ENCODE assay signal across 11 cellular contexts in genomic region chr13:108266316-108266936, GRCh38. TPM values are rescaled to one million over a fixed set of nuclear protein-coding genes. Genes with fewer than 3 reads are reported as not detected.
DNase-seq lines count a peak whose midpoint lies in the region; ATAC-seq and TF ChIP-seq lines count a peak whose summit lies in the region.
"Had no signal": no experiment of that assay in that cellular context is flagged by ENCODE, and none has a peak within 500 bp of the region (broad histone marks: within the 10 kb centered on the region; RNA-seq: fewer than 3 reads in every experiment).

No MANE protein-coding gene starts in this region.

- H3K27me3 ChIP-seq in HL-60 (ENCODE audit: insufficient read depth, poor library complexity, severe bottlenecking) (no peaks in the 10 kb centered on the region), mononuclear cell (ENCODE audit: insufficient read depth, low read length) (no peaks in the 10 kb centered on the region)
- H3K27me3 ChIP-seq: tibial artery had no signal

- H3K36me3 Mint-ChIP-seq in WTC11: no peaks in the 10 kb centered on the region

- H3K4me1 ChIP-seq in mononuclear cell (ENCODE audit: insufficient read depth, low read length) (peaks cover 49% of the 10 kb centered on the region), mucosa of descending colon (ENCODE audit: low read depth) (no peaks in the 10 kb centered on the region)

- ATAC-seq in WTC11 (no peak), mucosa of descending colon (no peak), GM18858 (IDR thresholded peaks at IDR 0.05; ENCODE audit: unreplicated experiment) (no peak)

- H3K4me1 Mint-ChIP-seq in WTC11: peaks cover 11% of the 10 kb centered on the region

- CTCF ChIA-PET in WTC11 (lab: Charles Lee): no interaction called here

- no peaks in the 10 kb centered on the region for H3K9me3 Mint-ChIP-seq in WTC11

- intact Hi-C loops in mucosa of descending colon (cut with DNase I, micrococcal nuclease): no loop called here

- POLR2A ChIA-PET in WTC11 (lab: Charles Lee): no interaction called here

- H3K27ac Mint-ChIP-seq in WTC11: 0 out of 2 replicates have a peak overlapping the region, but pooled peaks have one; percentile 26
- H3K27ac Mint-ChIP-seq: progenitor cell of endocrine pancreas had no signal

- no peaks in the 10 kb centered on the region for H3K36me3 ChIP-seq in mucosa of descending colon (ENCODE audit: low read depth)

- H3K9me3 ChIP-seq in mononuclear cell (ENCODE audit: low read depth, low read length): no peaks in the 10 kb centered on the region
- H3K9me3 ChIP-seq in mucosa of descending colon: no peaks in the 10 kb centered on the region
- H3K9me3 ChIP-seq: tibial artery had no signal

- DNase-seq in SIG-M5 treated with dmso at 0.1 percent for 504 hours (lab: John Stamatoyannopoulos, UW; ENCODE audit: unreplicated experiment) (peak; percentile 39), SIG-M5 (lab: John Stamatoyannopoulos, UW) (no peak), HL-60 (ENCODE audit: low read depth in 1 of 2, low spot score in 1 of 2) (peak in 1 of 2 experiments; percentile 61), WTC11 (ENCODE audit: low spot score) (no peak), T-helper 9 cell (no peak), mucosa of descending colon (no peak)
- DNase-seq: caudate nucleus, tibial artery had no signal

- no peaks in the 10 kb centered on the region for H3K27me3 Mint-ChIP-seq in WTC11 (ENCODE audit: low read depth)
- H3K27me3 Mint-ChIP-seq: progenitor cell of endocrine pancreas had no signal

- H3K27ac ChIP-seq in HL-60 (replicated peaks): peak overlapping the region; percentile 87
- H3K27ac ChIP-seq: tibial artery had no signal

- TF ChIP-seq CTCF in HL-60 (IDR thresholded peaks at IDR 0.05; ENCODE audit: insufficient read depth, low read length) (no peak), WTC11 (IDR thresholded peaks at IDR 0.05) (no peak), mucosa of descending colon (IDR thresholded peaks at IDR 0.05) (no peak)

- H3K4me3 ChIP-seq in HL-60 (replicated peaks; ENCODE audit: insufficient read depth, low read length): no peak overlapping the region
- peak overlapping the region; percentile 21 for H3K4me3 ChIP-seq in mononuclear cell (ENCODE audit: low read length)
- H3K4me3 ChIP-seq in mucosa of descending colon: no peak overlapping the region
- H3K4me3 ChIP-seq: tibial artery had no signal

- H3K4me3 Mint-ChIP-seq in WTC11: no peak overlapping the region

TF ChIP-seq in WTC11, 78 proteins besides CTCF, POLR2A, EP300 and RAD21 (continues in another document):
- TF ChIP-seq PREB (CRISPR knock-in tag; IDR thresholded peaks at IDR 0.05; ENCODE audit: borderline replicate concordance) (no peak), MYBL2 (CRISPR knock-in tag; IDR thresholded peaks at IDR 0.05) (no peak), ZNF416 (CRISPR knock-in tag; IDR thresholded peaks at IDR 0.05) (no peak), ZNF317 (CRISPR knock-in tag; IDR thresholded peaks at IDR 0.05; ENCODE audit: borderline replicate concordance, low read depth) (no peak), TEAD4 (CRISPR knock-in tag; IDR thresholded peaks at IDR 0.05) (no peak), IRF2 (CRISPR knock-in tag; IDR thresholded peaks at IDR 0.05; ENCODE audit: borderline replicate concordance, low read depth) (no peak), MXD4 (CRISPR knock-in tag; IDR thresholded peaks at IDR 0.05; ENCODE audit: borderline replicate concordance) (no peak), ZNF671 (CRISPR knock-in tag; IDR thresholded peaks at IDR 0.05) (no peak), FOXK1 (CRISPR knock-in tag; IDR thresholded peaks at IDR 0.05) (no peak), STAT6 (CRISPR knock-in tag; conservative IDR thresholded peaks at IDR 0.05; ENCODE audit: low read depth) (no peak), OVOL2 (CRISPR knock-in tag; IDR thresholded peaks at IDR 0.05; ENCODE audit: borderline replicate concordance) (no peak), CREB1 (CRISPR knock-in tag; IDR thresholded peaks at IDR 0.05) (no peak)
- TF ChIP-seq, protein P1, sequence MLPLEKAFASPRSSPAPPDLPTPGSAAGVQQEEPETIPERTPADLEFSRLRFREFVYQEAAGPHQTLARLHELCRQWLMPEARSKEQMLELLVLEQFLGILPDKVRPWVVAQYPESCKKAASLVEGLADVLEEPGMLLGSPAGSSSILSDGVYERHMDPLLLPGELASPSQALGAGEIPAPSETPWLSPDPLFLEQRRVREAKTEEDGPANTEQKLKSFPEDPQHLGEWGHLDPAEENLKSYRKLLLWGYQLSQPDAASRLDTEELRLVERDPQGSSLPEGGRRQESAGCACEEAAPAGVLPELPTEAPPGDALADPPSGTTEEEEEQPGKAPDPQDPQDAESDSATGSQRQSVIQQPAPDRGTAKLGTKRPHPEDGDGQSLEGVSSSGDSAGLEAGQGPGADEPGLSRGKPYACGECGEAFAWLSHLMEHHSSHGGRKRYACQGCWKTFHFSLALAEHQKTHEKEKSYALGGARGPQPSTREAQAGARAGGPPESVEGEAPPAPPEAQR (CRISPR knock-in tag; IDR thresholded peaks at IDR 0.05): no peak
- TF ChIP-seq, protein P2, sequence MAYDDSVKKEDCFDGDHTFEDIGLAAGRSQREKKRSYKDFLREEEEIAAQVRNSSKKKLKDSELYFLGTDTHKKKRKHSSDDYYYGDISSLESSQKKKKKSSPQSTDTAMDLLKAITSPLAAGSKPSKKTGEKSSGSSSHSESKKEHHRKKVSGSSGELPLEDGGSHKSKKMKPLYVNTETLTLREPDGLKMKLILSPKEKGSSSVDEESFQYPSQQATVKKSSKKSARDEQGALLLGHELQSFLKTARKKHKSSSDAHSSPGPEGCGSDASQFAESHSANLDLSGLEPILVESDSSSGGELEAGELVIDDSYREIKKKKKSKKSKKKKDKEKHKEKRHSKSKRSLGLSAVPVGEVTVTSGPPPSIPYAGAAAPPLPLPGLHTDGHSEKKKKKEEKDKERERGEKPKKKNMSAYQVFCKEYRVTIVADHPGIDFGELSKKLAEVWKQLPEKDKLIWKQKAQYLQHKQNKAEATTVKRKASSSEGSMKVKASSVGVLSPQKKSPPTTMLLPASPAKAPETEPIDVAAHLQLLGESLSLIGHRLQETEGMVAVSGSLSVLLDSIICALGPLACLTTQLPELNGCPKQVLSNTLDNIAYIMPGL (CRISPR knock-in tag; IDR thresholded peaks at IDR 0.05): no peak
- TF ChIP-seq, protein P3, sequence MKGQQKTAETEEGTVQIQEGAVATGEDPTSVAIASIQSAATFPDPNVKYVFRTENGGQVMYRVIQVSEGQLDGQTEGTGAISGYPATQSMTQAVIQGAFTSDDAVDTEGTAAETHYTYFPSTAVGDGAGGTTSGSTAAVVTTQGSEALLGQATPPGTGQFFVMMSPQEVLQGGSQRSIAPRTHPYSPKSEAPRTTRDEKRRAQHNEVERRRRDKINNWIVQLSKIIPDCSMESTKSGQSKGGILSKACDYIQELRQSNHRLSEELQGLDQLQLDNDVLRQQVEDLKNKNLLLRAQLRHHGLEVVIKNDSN (CRISPR knock-in tag; IDR thresholded peaks at IDR 0.05): no peak

RNA-seq across cellular contexts. Expression of gene TNFSF13B, which starts 3.1 kb away (rescaled TPM):
- total RNA-seq in WTC11 (2021) (0.39 TPM in 1 of 3 replicates, not detected in the others), mononuclear cell (36.6 TPM), mucosa of descending colon (1 to 10 TPM; 2.0 to 5.6 (median 3.5) TPM)

RNA-seq across cellular contexts. Expression of gene ABHD13, which starts 48.2 kb away (rescaled TPM):
- 5.1 to 5.4 TPM (median 5.4 TPM) in 3 replicates for total RNA-seq in WTC11 (2021)
- total RNA-seq in mononuclear cell: 28.5 TPM
- total RNA-seq in mucosa of descending colon: 10 to 100 TPM in 1 of 3 donors, 1 to 10 TPM in 2; 8.4 to 10.3 (median 9.4) TPM

RNA-seq across cellular contexts. Expression of gene LIG4, which starts 51.1 kb away (rescaled TPM):
- total RNA-seq in WTC11 (2021) (5.7 to 6.0 TPM (median 5.9 TPM) in 3 replicates), mononuclear cell (5.4 TPM), mucosa of descending colon (10 to 100 TPM; 10.4 to 11.7 (median 10.8) TPM)
